Comparison of ENCODE assay signal across 9 cellular contexts in genomic region chr15:38085931-38086562, GRCh38.
DNase-seq lines count a peak whose midpoint lies in the region; ATAC-seq and TF ChIP-seq lines count a peak whose summit lies in the region.
"Had no signal": no experiment of that assay in that cellular context is flagged by ENCODE, and none has a peak within 500 bp of the region (broad histone marks: within the 10 kb centered on the region; RNA-seq: fewer than 3 reads in every experiment).

No MANE protein-coding gene starts in this region.

- H3K4me3 ChIP-seq in BLaER1 = no peak overlapping the region
- H3K4me3 ChIP-seq in Caco-2 (ENCODE audit: low read depth, low read length) = no peak overlapping the region

- intact Hi-C loops in left ventricle myocardium superior (cut with micrococcal nuclease) (no loop called here), Caco-2 (cut with micrococcal nuclease; ENCODE audit: unreplicated experiment) (no loop called here)

- DNase-seq in GM20000 (ENCODE audit: low spot score) = peak; percentile 35
- DNase-seq in LHCN-M2 (ENCODE audit: low read depth) = peak; percentile 42
- DNase-seq in left ventricle myocardium superior = no peak
- DNase-seq in NCI-H2196 treated with DMSO at 0.1 percent for 48 hours (lab: John Stamatoyannopoulos, UW; ENCODE audit: unreplicated experiment) = no peak
- no peak for DNase-seq in Caco-2
- DNase-seq: DMS153 had no signal

- CTCF ChIA-PET in Caco-2 (lab: Charles Lee) = no interaction called here

- no peaks in the 10 kb centered on the region for H4K20me1 ChIP-seq in BLaER1

- H3K4me3 Mint-ChIP-seq in Caco-2 (ENCODE audit: unreplicated experiment) = no peak overlapping the region

- H3K27ac ChIP-seq in BLaER1 = peak overlapping the region; percentile 52

- no peaks in the 10 kb centered on the region for H3K27me3 Mint-ChIP-seq in Caco-2 (ENCODE audit: insufficient read depth, unreplicated experiment)

- H3K9me3 Mint-ChIP-seq in Caco-2 (ENCODE audit: unreplicated experiment) = no peaks in the 10 kb centered on the region

- H3K4me1 ChIP-seq in BLaER1 (peaks cover 34% of the 10 kb centered on the region), Caco-2 (no peaks in the 10 kb centered on the region)

- TF ChIP-seq CTCF in GM20000 (IDR thresholded peaks at IDR 0.05; ENCODE audit: extremely low read depth, missing control alignments) = no peak
- TF ChIP-seq CTCF in Caco-2 (IDR thresholded peaks at IDR 0.05; ENCODE audit: insufficient read depth in 1 of 2, low read depth in 1 of 2, low read length in 1 of 2, severe bottlenecking in 1 of 2, unreplicated experiment in 1 of 2) = no peak

- H3K27me3 ChIP-seq in BLaER1 (no peaks in the 10 kb centered on the region), Caco-2 (replicated peaks; ENCODE audit: control insufficient read depth, insufficient read depth, low read length) (no peaks in the 10 kb centered on the region)

- H3K9ac ChIP-seq in BLaER1 = 0 out of 2 replicates have a peak overlapping the region, but pooled peaks have one; percentile 7

- BruUV-seq in Caco-2 (replicated peaks; lab: Mats Ljungman, UMichigan) = no TSS peak

- ATAC-seq in left ventricle myocardium superior (peak; percentile 52), GM21528 (IDR thresholded peaks at IDR 0.05; ENCODE audit: low FRiP score, unreplicated experiment) (no peak), HG02870 (IDR thresholded peaks at IDR 0.05; ENCODE audit: unreplicated experiment) (no peak)

- H3K9me3 ChIP-seq in BLaER1 (no peaks in the 10 kb centered on the region), Caco-2 (no peaks in the 10 kb centered on the region)

- H3K4me1 Mint-ChIP-seq in Caco-2 (ENCODE audit: low read depth, unreplicated experiment) = no peaks in the 10 kb centered on the region

- H3K27ac Mint-ChIP-seq in Caco-2 (ENCODE audit: unreplicated experiment) = no peak overlapping the region

- POLR2A ChIA-PET in Caco-2 (lab: Charles Lee) = no interaction called here

- no peaks in the 10 kb centered on the region for H3K36me3 ChIP-seq in BLaER1
- H3K36me3 ChIP-seq in Caco-2 (ENCODE audit: control insufficient read depth, insufficient read depth, low read length) = no peaks in the 10 kb centered on the region

- peak overlapping the region; percentile 64 for H3K4me2 ChIP-seq in BLaER1

- no peaks in the 10 kb centered on the region for H3K36me3 Mint-ChIP-seq in Caco-2 (ENCODE audit: insufficient read depth, unreplicated experiment)

Comparison
In these comparisons a context has a peak if more than half of its experiments do, and no peak if none do; other contexts are left out.
1. DNase-seq: peak in GM20000 (single experiment) and LHCN-M2 (single experiment); none in left ventricle myocardium superior (single experiment), NCI-H2196 treated with DMSO at 0.1 percent for 48 hours (single experiment) and Caco-2 (0 of 2).